Comparison of ENCODE assay signal across 17 cellular contexts in the genomic region with DNA sequence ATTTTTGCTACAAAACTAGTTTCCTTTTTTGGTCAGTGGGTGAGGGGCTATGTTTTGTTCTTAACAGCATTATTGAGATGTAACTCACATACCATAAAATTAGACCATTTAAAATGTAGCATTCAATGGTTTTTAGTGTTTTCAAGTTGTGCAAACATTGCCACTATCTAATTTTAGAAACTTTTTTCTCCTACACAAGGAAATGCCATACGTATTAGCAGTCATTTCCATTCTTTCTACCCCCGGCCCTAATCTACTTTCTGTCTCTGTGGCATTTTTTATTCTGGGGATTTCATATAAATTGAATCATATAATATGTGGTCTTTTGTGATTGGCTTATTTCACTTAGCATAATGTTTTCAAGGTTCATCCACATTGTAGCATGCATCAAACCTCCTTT. TPM values are rescaled to one million over a fixed set of nuclear protein-coding genes. Genes with fewer than 3 reads are reported as not detected.
A peak's percentile ranks its signal among the peaks of the same experiment; 100 is the strongest.
DNase-seq lines count a peak whose midpoint lies in the region; TF ChIP-seq lines count a peak whose summit lies in the region.
"Had no signal": no experiment of that assay in that cellular context is flagged by ENCODE, and none has a peak within 500 bp of the region (broad histone marks: within the 10 kb centered on the region; RNA-seq: fewer than 3 reads in every experiment).

No MANE protein-coding gene starts in this region.

- H3K4me2 ChIP-seq in smooth muscle cell, result no peak overlapping the region
- no peak overlapping the region for H3K4me2 ChIP-seq in neural progenitor cell
- H3K4me2 ChIP-seq: BLaER1, SK-N-SH had no signal

- H3K27me3 Mint-ChIP-seq in neural progenitor cell (ENCODE audit: insufficient read depth, low read depth), result no peaks in the 10 kb centered on the region
- peaks cover 3 to 9% of the 10 kb centered on the region in 2 donors for H3K27me3 Mint-ChIP-seq in CD8-positive, alpha-beta memory T cell

- H3K4me1 ChIP-seq in adipocyte (ENCODE audit: control insufficient read depth, insufficient read depth, low read length) (peaks cover 42% of the 10 kb centered on the region), smooth muscle cell (ENCODE audit: low read depth) (peaks cover 13% of the 10 kb centered on the region), neural progenitor cell (peaks cover 3% of the 10 kb centered on the region)
- H3K4me1 ChIP-seq in CD8-positive, alpha-beta memory T cell (ENCODE audit: insufficient read depth, low read length), result no peaks in the 10 kb centered on the region
- H3K4me1 ChIP-seq: BLaER1, Peyer's patch had no signal

- CTCF ChIA-PET in CD8-positive, alpha-beta memory T cell (lab: Charles Lee), result no interaction called here

- no peaks in the 10 kb centered on the region for H3K9me3 ChIP-seq in adipocyte (ENCODE audit: control insufficient read depth, low read length)
- H3K9me3 ChIP-seq in smooth muscle cell (replicated peaks; ENCODE audit: low read depth), result no peaks in the 10 kb centered on the region
- H3K9me3 ChIP-seq in neural progenitor cell (ENCODE audit: low read depth), result no peaks in the 10 kb centered on the region
- no peaks in the 10 kb centered on the region for H3K9me3 ChIP-seq in CD8-positive, alpha-beta memory T cell (ENCODE audit: low read length)
- H3K9me3 ChIP-seq: BLaER1, Peyer's patch, SK-N-SH had no signal

- H3K79me2 ChIP-seq in smooth muscle cell (ENCODE audit: low read depth) (no peaks in the 10 kb centered on the region), neural progenitor cell (ENCODE audit: low read depth) (no peaks in the 10 kb centered on the region)

- no peaks in the 10 kb centered on the region for H3K9me3 Mint-ChIP-seq in neural progenitor cell
- H3K9me3 Mint-ChIP-seq in CD8-positive, alpha-beta memory T cell, result no peaks in the 10 kb centered on the region
- H3K9me3 Mint-ChIP-seq: CD8-positive, alpha-beta T cell had no signal

- H3K4me3 Mint-ChIP-seq in neural progenitor cell, result no peak overlapping the region
- no peak overlapping the region for H3K4me3 Mint-ChIP-seq in CD8-positive, alpha-beta memory T cell
- H3K4me3 Mint-ChIP-seq: CD8-positive, alpha-beta T cell had no signal

- no peaks in the 10 kb centered on the region for H3K36me3 ChIP-seq in adipocyte (ENCODE audit: control insufficient read depth, insufficient read depth, low read length, severe bottlenecking)
- no peaks in the 10 kb centered on the region for H3K36me3 ChIP-seq in smooth muscle cell (ENCODE audit: low read depth)
- H3K36me3 ChIP-seq in neural progenitor cell, result no peaks in the 10 kb centered on the region
- no peaks in the 10 kb centered on the region for H3K36me3 ChIP-seq in CD8-positive, alpha-beta memory T cell (ENCODE audit: insufficient read depth, low read length)
- H3K36me3 ChIP-seq: BLaER1, Peyer's patch had no signal

- no peaks in the 10 kb centered on the region for H3K36me3 Mint-ChIP-seq in neural progenitor cell
- no peaks in the 10 kb centered on the region for H3K36me3 Mint-ChIP-seq in CD8-positive, alpha-beta memory T cell
- H3K36me3 Mint-ChIP-seq: CD8-positive, alpha-beta T cell had no signal

- POLR2A ChIA-PET in CD8-positive, alpha-beta memory T cell (lab: Charles Lee), result no interaction called here

- no peak overlapping the region for H3K27ac Mint-ChIP-seq in neural progenitor cell
- no peak overlapping the region for H3K27ac Mint-ChIP-seq in CD8-positive, alpha-beta memory T cell
- H3K27ac Mint-ChIP-seq: CD8-positive, alpha-beta T cell had no signal

- H3K27me3 ChIP-seq in adipocyte (replicated peaks; ENCODE audit: control insufficient read depth, insufficient read depth, low read length), result no peaks in the 10 kb centered on the region
- no peaks in the 10 kb centered on the region for H3K27me3 ChIP-seq in smooth muscle cell (ENCODE audit: low read depth)
- no peaks in the 10 kb centered on the region for H3K27me3 ChIP-seq in neural progenitor cell
- H3K27me3 ChIP-seq in CD8-positive, alpha-beta memory T cell (ENCODE audit: insufficient read depth, low read length, poor library complexity, severe bottlenecking), result no peaks in the 10 kb centered on the region
- H3K27me3 ChIP-seq: BLaER1, Peyer's patch had no signal

- WGBS in smooth muscle cell (ENCODE audit: low lambda C conversion rate), result 30% methylated on average over 2 of the region's 2 CpGs

- peak; percentile 21 for DNase-seq in GM03348 (ENCODE audit: low spot score)
- DNase-seq in adipocyte (ENCODE audit: low read depth), result peak; percentile 33
- DNase-seq in fibroblast of gingiva (ENCODE audit: low read depth), result peak; percentile 28
- DNase-seq in smooth muscle cell (lab: John Stamatoyannopoulos, UW; ENCODE audit: unreplicated experiment), result no peak
- no peak for DNase-seq in Ammon's horn (ENCODE audit: low spot score)
- DNase-seq in neural progenitor cell (ENCODE audit: low spot score), result no peak
- no peak for DNase-seq in CD8-positive, alpha-beta memory T cell
- DNase-seq: CD8-positive, alpha-beta T cell; DMS79; NCI-H1105; NCI-H1694; NCI-H2227 treated with DMSO at 0.1 percent for 48 hours; NCI-H524 treated with DMSO at 0.1 percent for 48 hours; Peyer's patch; SK-N-SH had no signal

- H3K27ac ChIP-seq in smooth muscle cell (ENCODE audit: low read depth), result peak overlapping the region; percentile 67
- H3K27ac ChIP-seq in neural progenitor cell, result no peak overlapping the region
- no peak overlapping the region for H3K27ac ChIP-seq in CD8-positive, alpha-beta memory T cell (ENCODE audit: low read depth, low read length)
- H3K27ac ChIP-seq: BLaER1, HL-60, Peyer's patch had no signal

- no peaks in the 10 kb centered on the region for H4K20me1 ChIP-seq in smooth muscle cell (ENCODE audit: low read depth)
- no peaks in the 10 kb centered on the region for H4K20me1 ChIP-seq in neural progenitor cell (ENCODE audit: low read depth)
- H4K20me1 ChIP-seq: BLaER1 had no signal

- H3K4me1 Mint-ChIP-seq in neural progenitor cell, result peaks cover 8% of the 10 kb centered on the region
- no peaks in the 10 kb centered on the region for H3K4me1 Mint-ChIP-seq in CD8-positive, alpha-beta memory T cell

- no peak for TF ChIP-seq CTCF in smooth muscle cell (IDR thresholded peaks at IDR 0.05; ENCODE audit: borderline replicate concordance, insufficient read depth, poor library complexity, severe bottlenecking)
- no peak for TF ChIP-seq CTCF in neural progenitor cell (IDR thresholded peaks at IDR 0.05)

- H3K9ac ChIP-seq in adipocyte (ENCODE audit: low read length), result no peak overlapping the region
- H3K9ac ChIP-seq in smooth muscle cell (ENCODE audit: low read depth), result no peak overlapping the region
- H3K9ac ChIP-seq in neural progenitor cell, result no peak overlapping the region
- H3K9ac ChIP-seq: BLaER1, SK-N-SH had no signal

- H2AFZ ChIP-seq in smooth muscle cell (ENCODE audit: low read depth), result no peak overlapping the region
- no peak overlapping the region for H2AFZ ChIP-seq in neural progenitor cell (replicated peaks)

- H3K4me3 ChIP-seq in adipocyte (ENCODE audit: low read length) (no peak overlapping the region), smooth muscle cell (no peak overlapping the region), neural progenitor cell (no peak overlapping the region)
- H3K4me3 ChIP-seq in CD8-positive, alpha-beta memory T cell (ENCODE audit: low read length), result no peak overlapping the region
- H3K4me3 ChIP-seq: BLaER1, Peyer's patch had no signal

- peaks cover 6% of the 10 kb centered on the region for H3F3A ChIP-seq in smooth muscle cell (ENCODE audit: low read depth)
- no peaks in the 10 kb centered on the region for H3F3A ChIP-seq in neural progenitor cell (ENCODE audit: low read depth)

RNA-seq across cellular contexts. Expression of gene TIPARP, which starts 55.0 kb away (rescaled TPM):
- total RNA-seq in smooth muscle cell (65.2 and 88.6 TPM in 2 replicates), neural progenitor cell (ENCODE audit: low replicate concordance) (9.3 and 13.5 TPM in 2 replicates)
- polyA plus RNA-seq in smooth muscle cell, result 11.8 and 12.5 TPM in 2 replicates
- total RNA-seq in CD8-positive, alpha-beta memory T cell, result 10 to 100 TPM; 36.0 to 37.0 TPM
- 19.8 TPM for polyA plus RNA-seq in CD8-positive, alpha-beta memory T cell

Comparison
In these comparisons a context has a peak if more than half of its experiments do, and no peak if none do; other contexts are left out.
1. DNase-seq: peak in GM03348 (single experiment), adipocyte (single experiment) and fibroblast of gingiva (single experiment); none in smooth muscle cell (single experiment), Ammon's horn (single experiment), neural progenitor cell (single experiment) and CD8-positive, alpha-beta memory T cell (0 of 5).